12 cellular contexts compared by ENCODE assay signal in the genomic region with DNA sequence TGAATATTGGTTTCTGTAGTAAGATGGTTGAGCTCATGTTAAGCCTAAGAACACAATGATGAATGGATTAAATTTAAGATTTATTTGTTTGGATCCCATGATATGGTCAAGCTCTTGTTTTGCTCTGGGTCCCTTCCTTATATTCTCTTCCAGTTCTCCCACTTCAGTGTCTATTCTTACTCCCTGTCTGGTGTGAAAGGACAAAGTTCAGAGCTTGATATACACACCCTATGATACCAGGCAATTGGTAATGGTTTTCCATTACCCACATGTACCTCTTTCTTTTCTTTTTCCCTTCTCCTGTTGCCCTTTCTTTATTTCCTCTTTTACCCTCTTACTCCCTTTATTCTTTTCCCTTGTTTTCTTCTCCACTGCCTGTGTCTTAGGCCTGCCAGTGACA.
DNase-seq lines count a peak whose midpoint lies in the region; ATAC-seq and TF ChIP-seq lines count a peak whose summit lies in the region.
"Had no signal": no experiment of that assay in that cellular context is flagged by ENCODE, and none has a peak within 500 bp of the region (broad histone marks: within the 10 kb centered on the region; RNA-seq: fewer than 3 reads in every experiment).

No MANE protein-coding gene starts in this region.

- no peak overlapping the region for H3K4me3 Mint-ChIP-seq in activated T-cell treated with anti-CD3 and anti-CD28 coated beads, Interleukin-2, amount 50 U/mL, for 72 hours
- no peak overlapping the region for H3K4me3 Mint-ChIP-seq in nephron progenitor cell
- H3K4me3 Mint-ChIP-seq: CD4-positive, alpha-beta T cell had no signal

- peaks cover 4 to 12% of the 10 kb centered on the region in 2 donors for H3K36me3 Mint-ChIP-seq in activated T-cell treated with anti-CD3 and anti-CD28 coated beads, Interleukin-2, amount 50 U/mL, for 72 hours (ENCODE audit: insufficient read depth in 2 of 2)
- H3K36me3 Mint-ChIP-seq in nephron progenitor cell (ENCODE audit: low read depth) = peaks cover 37% of the 10 kb centered on the region

- no peak for DNase-seq in activated T-cell treated with anti-CD3 and anti-CD28 coated beads, Interleukin-2, amount 50 U/mL, for 72 hours
- DNase-seq in activated T-cell treated with anti-CD3 and anti-CD28 coated beads, Interleukin-2, amount 50 U/mL, for 48 hours = no peak
- no peak for DNase-seq in left colon
- DNase-seq in nephron progenitor cell = no peak
- DNase-seq: AML-193; Caco-2; CD4-positive, alpha-beta T cell; GM23248 had no signal

- peak overlapping the region; percentile 8 for H3K27ac Mint-ChIP-seq in activated T-cell treated with anti-CD3 and anti-CD28 coated beads, Interleukin-2, amount 50 U/mL, for 72 hours
- peak overlapping the region; percentile 27 for H3K27ac Mint-ChIP-seq in nephron progenitor cell
- H3K27ac Mint-ChIP-seq: CD4-positive, alpha-beta T cell had no signal

- no peaks in the 10 kb centered on the region for H3K27me3 Mint-ChIP-seq in activated T-cell treated with anti-CD3 and anti-CD28 coated beads, Interleukin-2, amount 50 U/mL, for 72 hours (ENCODE audit: low read depth)
- H3K27me3 Mint-ChIP-seq in nephron progenitor cell (ENCODE audit: low read depth, poor library complexity) = no peaks in the 10 kb centered on the region
- H3K27me3 Mint-ChIP-seq: CD4-positive, alpha-beta T cell had no signal

- intact Hi-C loops in left colon (cut with DNase I, micrococcal nuclease) = no loop called here

- no peaks in the 10 kb centered on the region for H3K9me3 Mint-ChIP-seq in activated T-cell treated with anti-CD3 and anti-CD28 coated beads, Interleukin-2, amount 50 U/mL, for 72 hours
- H3K9me3 Mint-ChIP-seq in nephron progenitor cell = no peaks in the 10 kb centered on the region

- no peaks in the 10 kb centered on the region for H3K4me1 Mint-ChIP-seq in activated T-cell treated with anti-CD3 and anti-CD28 coated beads, Interleukin-2, amount 50 U/mL, for 72 hours (ENCODE audit: low read depth)
- H3K4me1 Mint-ChIP-seq in nephron progenitor cell = no peaks in the 10 kb centered on the region

- ATAC-seq in activated T-cell treated with anti-CD3 and anti-CD28 coated beads, Interleukin-2, amount 50 U/mL, for 72 hours (replicated peaks in 1 of 2) = no peak
- peak; percentile 89 for ATAC-seq in left colon
- ATAC-seq in GM18519 (IDR thresholded peaks at IDR 0.05; ENCODE audit: low FRiP score, unreplicated experiment) = no peak
- ATAC-seq in GM21390 (IDR thresholded peaks at IDR 0.05; ENCODE audit: unreplicated experiment) = no peak
- no peak for ATAC-seq in HG02970 (IDR thresholded peaks at IDR 0.05; ENCODE audit: low FRiP score, unreplicated experiment)
- ATAC-seq: A549 had no signal

- TF ChIP-seq CTCF in nephron progenitor cell (IDR thresholded peaks at IDR 0.05) = no peak
